5 cellular contexts compared by ENCODE assay signal in genomic region chr2:115946341-115946740, GRCh38.
"Had no signal": no experiment of that assay in that cellular context is flagged by ENCODE, and none has a peak within 500 bp of the region (broad histone marks: within the 10 kb centered on the region; RNA-seq: fewer than 3 reads in every experiment).

No MANE protein-coding gene starts in this region.

- DNase-seq: H9, HCEC 1CT, IMR-90 had no signal

- H3K4me3 ChIP-seq: GM23338, K562 had no signal

- H2AFZ ChIP-seq: GM23338 had no signal

- H3K4me2 ChIP-seq: GM23338 had no signal
